ENCODE assay signal across 8 cellular contexts in genomic region chr19:3670796-3671679, GRCh38. TPM values are rescaled to one million over a fixed set of nuclear protein-coding genes. Genes with fewer than 3 reads are reported as not detected.
DNase-seq lines count a peak whose midpoint lies in the region; ATAC-seq lines count a peak whose summit lies in the region.

No MANE protein-coding gene starts in this region.

- DNase-seq in activated gamma-delta T cell treated with Interleukin-2 at 50 U/mL for 16 hours: peak; percentile 21
- DNase-seq in activated gamma-delta T cell (lab: John Stamatoyannopoulos, UW): no peak
- peak in 2 of 61 donors; percentile 6 to 17 for DNase-seq in caudate nucleus (lab: John Stamatoyannopoulos, UW)
- DNase-seq in mesenteric fat pad (ENCODE audit: low spot score): peak; percentile 94
- DNase-seq in stimulated activated naive CD8-positive, alpha-beta T cell treated with anti-CD3 and anti-CD28 coated beads, Interleukin-15, amount 100 ng/mL, for 72 hours: peak; percentile 60 to 82
- DNase-seq in GF-D8 (lab: John Stamatoyannopoulos, UW): no peak
- DNase-seq in cerebellum (ENCODE audit: low spot score): no peak

- no peaks in the 10 kb centered on the region for H3K9me3 Mint-ChIP-seq in stimulated activated naive CD8-positive, alpha-beta T cell treated with anti-CD3 and anti-CD28 coated beads, Interleukin-15, amount 100 ng/mL, for 72 hours

- H3K27ac Mint-ChIP-seq in stimulated activated naive CD8-positive, alpha-beta T cell treated with anti-CD3 and anti-CD28 coated beads, Interleukin-15, amount 100 ng/mL, for 72 hours: peak overlapping the region; percentile 90 to 95

- peaks cover 79% of the 10 kb centered on the region for H3K4me1 Mint-ChIP-seq in stimulated activated naive CD8-positive, alpha-beta T cell treated with anti-CD3 and anti-CD28 coated beads, Interleukin-15, amount 100 ng/mL, for 72 hours

- peak; percentile 77 for ATAC-seq in stimulated activated naive CD8-positive, alpha-beta T cell treated with anti-CD3 and anti-CD28 coated beads, Interleukin-15, amount 100 ng/mL, for 72 hours
- no peak for ATAC-seq in GM21528 (IDR thresholded peaks at IDR 0.05; ENCODE audit: low FRiP score, unreplicated experiment)

- no peaks in the 10 kb centered on the region for H3K27me3 Mint-ChIP-seq in stimulated activated naive CD8-positive, alpha-beta T cell treated with anti-CD3 and anti-CD28 coated beads, Interleukin-15, amount 100 ng/mL, for 72 hours

- peak overlapping the region; percentile 80 for H3K27ac ChIP-seq in caudate nucleus (ENCODE audit: low read depth, low read length)

- H3K4me3 Mint-ChIP-seq in stimulated activated naive CD8-positive, alpha-beta T cell treated with anti-CD3 and anti-CD28 coated beads, Interleukin-15, amount 100 ng/mL, for 72 hours: peak overlapping the region; percentile 76 to 81

RNA-seq across cellular contexts. Expression of gene PIP5K1C, which starts 29.2 kb away (rescaled TPM):
- 40.0 TPM for total RNA-seq in mesenteric fat pad
- 25.2 TPM for total RNA-seq in cerebellum

RNA-seq across cellular contexts. Expression of gene TJP3, which starts 37.1 kb away (rescaled TPM):
- 0.39 TPM for total RNA-seq in mesenteric fat pad
- not detected for total RNA-seq in cerebellum

RNA-seq across cellular contexts. Expression of gene CACTIN, which starts 44.4 kb away (rescaled TPM):
- 18.9 TPM for total RNA-seq in mesenteric fat pad
- 15.2 TPM for total RNA-seq in cerebellum

Comparison
In these comparisons a context has a peak if more than half of its experiments do, and no peak if none do; other contexts are left out.
1. DNase-seq: peak in activated gamma-delta T cell treated with Interleukin-2 at 50 U/mL for 16 hours (single experiment), mesenteric fat pad (single experiment) and stimulated activated naive CD8-positive, alpha-beta T cell treated with anti-CD3 and anti-CD28 coated beads, Interleukin-15, amount 100 ng/mL, for 72 hours (2 of 2); none in activated gamma-delta T cell (single experiment), GF-D8 (single experiment) and cerebellum (single experiment).